ENCODE assay signal across 18 cellular contexts in genomic region chr16:58028541-58029070, GRCh38. TPM values are rescaled to one million over a fixed set of nuclear protein-coding genes. Genes with fewer than 3 reads are reported as not detected.
A peak's percentile ranks its signal among the peaks of the same experiment; 100 is the strongest.
DNase-seq lines count a peak whose midpoint lies in the region; ATAC-seq and TF ChIP-seq lines count a peak whose summit lies in the region.
"Had no signal": no experiment of that assay in that cellular context is flagged by ENCODE, and none has a peak within 500 bp of the region (broad histone marks: within the 10 kb centered on the region; RNA-seq: fewer than 3 reads in every experiment).

No MANE protein-coding gene starts in this region.

- H3F3A ChIP-seq in neural progenitor cell (ENCODE audit: low read depth), result peaks cover 29% of the 10 kb centered on the region

- BruUV-seq in Calu3 (replicated peaks; lab: Mats Ljungman, UMichigan), result TSS peak; percentile 17
- BruUV-seq in A673 (replicated peaks; lab: Mats Ljungman, UMichigan), result no TSS peak

- H3K4me3 ChIP-seq in HUES6 (ENCODE audit: low read depth, low read length) (peak overlapping the region; percentile 93), duodenal mucosa (ENCODE audit: low read depth in 1 of 2, low read length in 2 of 2) (peak overlapping the region; percentile 82 to 83), neural progenitor cell (no peak overlapping the region), A673 (ENCODE audit: low read depth, low read length, poor library complexity, severe bottlenecking) (no peak overlapping the region)

- H3K4me3 Mint-ChIP-seq in Calu3 (ENCODE audit: low read depth, unreplicated experiment) (peak overlapping the region; percentile 36), neural progenitor cell (no peak overlapping the region)
- no peak overlapping the region for H3K4me3 Mint-ChIP-seq in activated CD8-positive, alpha-beta T cell treated with anti-CD3 and anti-CD28 coated beads for 36 hours

- no peak for DNase-seq in Calu3
- no peak for DNase-seq in neural progenitor cell (ENCODE audit: low spot score)
- DNase-seq in activated CD4-positive, alpha-beta T cell treated with anti-CD3 and anti-CD28 coated beads for 4 hours, result no peak
- no peak for DNase-seq in amygdala (lab: John Stamatoyannopoulos, UW)
- DNase-seq in A673 (ENCODE audit: low spot score), result no peak
- no peak for DNase-seq in activated CD8-positive, alpha-beta T cell treated with anti-CD3 and anti-CD28 coated beads for 36 hours
- DNase-seq: activated CD4-positive, alpha-beta T cell treated with anti-CD3 and anti-CD28 coated beads, Interleukin-2, amount 50 U/mL, for 48 hours; AML-193; DMS79; effector CD4-positive, alpha-beta T cell; immature natural killer cell; IMR-90; NCI-H187 treated with DMSO at 0.1 percent for 48 hours; NCI-H526 treated with DMSO at 0.1 percent for 48 hours had no signal

- CTCF ChIA-PET in Calu3 (lab: Charles Lee), result interaction anchor here (1.3 kb wide), 1 partner anchor 93 kb away, joined by 7 read pairs; no protein-coding TSS in a partner anchor
- CTCF ChIA-PET in A673 (lab: Charles Lee), result no interaction called here
- CTCF ChIA-PET in activated CD8-positive, alpha-beta T cell treated with anti-CD3 and anti-CD28 coated beads for 36 hours (lab: Charles Lee), result interaction anchor here (1.0 kb wide), 1 partner anchor 122 kb away, joined by 3 read pairs; no protein-coding TSS in a partner anchor

- H3K27me3 Mint-ChIP-seq in Calu3 (ENCODE audit: unreplicated experiment), result no peaks in the 10 kb centered on the region
- peaks cover 21% of the 10 kb centered on the region for H3K27me3 Mint-ChIP-seq in neural progenitor cell (ENCODE audit: insufficient read depth, low read depth)
- H3K27me3 Mint-ChIP-seq in activated CD8-positive, alpha-beta T cell treated with anti-CD3 and anti-CD28 coated beads for 36 hours, result peaks cover 5% of the 10 kb centered on the region

- POLR2A ChIA-PET in A673 (lab: Charles Lee; ENCODE audit: low non-redundant PET), result no interaction called here
- POLR2A ChIA-PET in activated CD8-positive, alpha-beta T cell treated with anti-CD3 and anti-CD28 coated beads for 36 hours (lab: Charles Lee), result no interaction called here

- peaks cover 48% of the 10 kb centered on the region for H3K4me1 ChIP-seq in HUES6 (ENCODE audit: control insufficient read depth, insufficient read depth, low read length)
- peaks cover 55 to 61% of the 10 kb centered on the region in 2 donors for H3K4me1 ChIP-seq in duodenal mucosa (ENCODE audit: control insufficient read depth in 1 of 2, insufficient read depth in 2 of 2, low read length in 2 of 2)
- H3K4me1 ChIP-seq in neural progenitor cell, result peaks cover 38% of the 10 kb centered on the region
- peaks cover 11% of the 10 kb centered on the region for H3K4me1 ChIP-seq in A673 (ENCODE audit: insufficient read depth, low read length, poor library complexity, severe bottlenecking)

- no peak overlapping the region for H3K27ac Mint-ChIP-seq in Calu3 (ENCODE audit: unreplicated experiment)
- H3K27ac Mint-ChIP-seq in neural progenitor cell, result no peak overlapping the region
- no peak overlapping the region for H3K27ac Mint-ChIP-seq in activated CD8-positive, alpha-beta T cell treated with anti-CD3 and anti-CD28 coated beads for 36 hours
- H3K27ac Mint-ChIP-seq: immature natural killer cell had no signal

- H3K79me2 ChIP-seq in neural progenitor cell (ENCODE audit: low read depth), result peaks cover 15% of the 10 kb centered on the region

- H3K27ac ChIP-seq in HUES6 (ENCODE audit: low read depth, low read length) (no peak overlapping the region), duodenal mucosa (ENCODE audit: low read depth, low read length) (no peak overlapping the region), neural progenitor cell (no peak overlapping the region), A673 (ENCODE audit: low read depth, low read length, poor library complexity, severe bottlenecking) (no peak overlapping the region)

- no peaks in the 10 kb centered on the region for H3K9me3 Mint-ChIP-seq in Calu3 (ENCODE audit: low read depth, unreplicated experiment)
- H3K9me3 Mint-ChIP-seq in neural progenitor cell, result no peaks in the 10 kb centered on the region
- H3K9me3 Mint-ChIP-seq in activated CD8-positive, alpha-beta T cell treated with anti-CD3 and anti-CD28 coated beads for 36 hours, result no peaks in the 10 kb centered on the region
- H3K9me3 Mint-ChIP-seq: immature natural killer cell had no signal

- intact Hi-C loops in Calu3 (cut with micrococcal nuclease; ENCODE audit: unreplicated experiment), result no loop called here
- intact Hi-C loops in A673 (cut with micrococcal nuclease; ENCODE audit: unreplicated experiment), result no loop called here
- intact Hi-C loops in activated CD8-positive, alpha-beta T cell treated with anti-CD3 and anti-CD28 coated beads for 36 hours (cut with micrococcal nuclease), result loop anchor here (10.0 kb wide), 1 partner anchor 276 kb away; no protein-coding TSS in a partner anchor

- TF ChIP-seq CTCF in Calu3 (IDR thresholded peaks at IDR 0.05; ENCODE audit: unreplicated experiment), result no peak
- TF ChIP-seq CTCF in neural progenitor cell (IDR thresholded peaks at IDR 0.05), result no peak
- no peak for TF ChIP-seq CTCF in A673 (conservative IDR thresholded peaks at IDR 0.05; ENCODE audit: low read depth, low read length)
- no peak for TF ChIP-seq CTCF in activated CD8-positive, alpha-beta T cell treated with anti-CD3 and anti-CD28 coated beads for 36 hours (IDR thresholded peaks at IDR 0.05)

- H3K9ac ChIP-seq in HUES6 (ENCODE audit: low read length), result no peak overlapping the region
- peak overlapping the region in 1 of 2 donors; percentile 59 for H3K9ac ChIP-seq in duodenal mucosa (ENCODE audit: low read depth in 1 of 2, low read length in 2 of 2)
- no peak overlapping the region for H3K9ac ChIP-seq in neural progenitor cell

- H3K9me3 ChIP-seq in HUES6 (ENCODE audit: control insufficient read depth, insufficient read depth, low read depth, low read length) (no peaks in the 10 kb centered on the region), duodenal mucosa (ENCODE audit: control insufficient read depth in 1 of 2, low read length in 2 of 2) (no peaks in the 10 kb centered on the region), neural progenitor cell (ENCODE audit: low read depth) (no peaks in the 10 kb centered on the region), A673 (ENCODE audit: low read depth, low read length, poor library complexity, severe bottlenecking) (no peaks in the 10 kb centered on the region)

- no peak for ATAC-seq in activated CD8-positive, alpha-beta T cell treated with anti-CD3 and anti-CD28 coated beads for 36 hours

- peaks cover 67% of the 10 kb centered on the region for H3K4me1 Mint-ChIP-seq in Calu3 (ENCODE audit: low read depth, unreplicated experiment)
- peaks cover 26% of the 10 kb centered on the region for H3K4me1 Mint-ChIP-seq in neural progenitor cell
- peaks cover 7% of the 10 kb centered on the region for H3K4me1 Mint-ChIP-seq in activated CD8-positive, alpha-beta T cell treated with anti-CD3 and anti-CD28 coated beads for 36 hours (ENCODE audit: low read depth)

- peaks cover 50% of the 10 kb centered on the region for H4K20me1 ChIP-seq in neural progenitor cell (ENCODE audit: low read depth)

- no peak overlapping the region for H2AFZ ChIP-seq in neural progenitor cell (replicated peaks)

- peak overlapping the region; percentile 98 for H3K4me2 ChIP-seq in neural progenitor cell

- H3K36me3 ChIP-seq in HUES6 (ENCODE audit: control insufficient read depth, insufficient read depth, low read length), result peaks cover 9% of the 10 kb centered on the region; the same call in 1 of the 2 replicates
- no peaks in the 10 kb centered on the region for H3K36me3 ChIP-seq in duodenal mucosa (ENCODE audit: control insufficient read depth in 1 of 2, insufficient read depth in 2 of 2, low read length in 2 of 2)
- H3K36me3 ChIP-seq in neural progenitor cell, result no peaks in the 10 kb centered on the region
- H3K36me3 ChIP-seq in A673 (ENCODE audit: insufficient read depth, low read length, poor library complexity, severe bottlenecking), result no peaks in the 10 kb centered on the region

- no peaks in the 10 kb centered on the region for H3K27me3 ChIP-seq in HUES6 (ENCODE audit: control insufficient read depth, insufficient read depth, low read length)
- H3K27me3 ChIP-seq in duodenal mucosa (ENCODE audit: control insufficient read depth in 1 of 2, insufficient read depth in 2 of 2, low read length in 2 of 2), result no peaks in the 10 kb centered on the region
- H3K27me3 ChIP-seq in neural progenitor cell, result peaks cover 19% of the 10 kb centered on the region
- H3K27me3 ChIP-seq in A673 (replicated peaks; ENCODE audit: insufficient read depth, low read depth, low read length, poor library complexity), result no peaks in the 10 kb centered on the region

- H3K36me3 Mint-ChIP-seq in Calu3 (ENCODE audit: insufficient read depth, unreplicated experiment) (peaks cover 56% of the 10 kb centered on the region), neural progenitor cell (no peaks in the 10 kb centered on the region)
- H3K36me3 Mint-ChIP-seq in activated CD8-positive, alpha-beta T cell treated with anti-CD3 and anti-CD28 coated beads for 36 hours (ENCODE audit: low read depth), result no peaks in the 10 kb centered on the region
- H3K36me3 Mint-ChIP-seq: immature natural killer cell had no signal

RNA-seq across cellular contexts. Expression of gene MMP15, which starts 3.1 kb away (rescaled TPM):
- total RNA-seq in Calu3 (2022) (81.4 and 93.7 TPM in 2 replicates), neural progenitor cell (ENCODE audit: low replicate concordance) (7.2 and 26.0 TPM in 2 replicates), A673 (2021) (4.5 and 7.0 TPM in 2 replicates)
- under 1 TPM; 0.25 to 0.63 TPM for total RNA-seq in activated CD8-positive, alpha-beta T cell treated with anti-CD3 and anti-CD28 coated beads for 36 hours

RNA-seq across cellular contexts. Expression of gene USB1, which starts 27.4 kb away (rescaled TPM):
- 59.3 and 67.0 TPM in 2 replicates for total RNA-seq in Calu3 (2022)
- total RNA-seq in neural progenitor cell (ENCODE audit: low replicate concordance), result 14.9 and 24.5 TPM in 2 replicates
- total RNA-seq in A673 (2021), result 99.5 and 106 TPM in 2 replicates
- 10 to 100 TPM; 32.9 to 37.5 TPM for total RNA-seq in activated CD8-positive, alpha-beta T cell treated with anti-CD3 and anti-CD28 coated beads for 36 hours

RNA-seq across cellular contexts. Expression of gene ZNF319, which starts 28.1 kb away (rescaled TPM):
- total RNA-seq in Calu3 (2022) (10.0 and 10.2 TPM in 2 replicates), neural progenitor cell (ENCODE audit: low replicate concordance) (1.4 and 5.5 TPM in 2 replicates), A673 (2021) (11.7 and 12.9 TPM in 2 replicates)
- 1 to 10 TPM; 5.6 to 7.0 TPM for total RNA-seq in activated CD8-positive, alpha-beta T cell treated with anti-CD3 and anti-CD28 coated beads for 36 hours

RNA-seq across cellular contexts. Expression of gene CNGB1, which starts 57.7 kb away (rescaled TPM):
- total RNA-seq in Calu3 (2022), result 0.19 TPM in 1 of 2 replicates, not detected in the other
- total RNA-seq in neural progenitor cell (ENCODE audit: low replicate concordance), result not detected in 2 replicates
- total RNA-seq in A673 (2021), result not detected in 2 replicates
- total RNA-seq in activated CD8-positive, alpha-beta T cell treated with anti-CD3 and anti-CD28 coated beads for 36 hours, result not detected
- total RNA-seq: IMR-90; mononuclear cell; T-helper 2 cell treated with Interferon-gamma antibody and Interleukin-4, amounts not matched to agents 100 ng/mL and 5 ng/mL, for 36 hours had no signal

Comparison
In these comparisons a context has a peak if more than half of its experiments do, and no peak if none do; other contexts are left out.
1. H3K4me3 ChIP-seq: peak in HUES6 (single experiment) and duodenal mucosa (2 of 2); none in neural progenitor cell (single experiment) and A673 (single experiment).